ENCODE assay signal across 13 cellular contexts in the genomic region with DNA sequence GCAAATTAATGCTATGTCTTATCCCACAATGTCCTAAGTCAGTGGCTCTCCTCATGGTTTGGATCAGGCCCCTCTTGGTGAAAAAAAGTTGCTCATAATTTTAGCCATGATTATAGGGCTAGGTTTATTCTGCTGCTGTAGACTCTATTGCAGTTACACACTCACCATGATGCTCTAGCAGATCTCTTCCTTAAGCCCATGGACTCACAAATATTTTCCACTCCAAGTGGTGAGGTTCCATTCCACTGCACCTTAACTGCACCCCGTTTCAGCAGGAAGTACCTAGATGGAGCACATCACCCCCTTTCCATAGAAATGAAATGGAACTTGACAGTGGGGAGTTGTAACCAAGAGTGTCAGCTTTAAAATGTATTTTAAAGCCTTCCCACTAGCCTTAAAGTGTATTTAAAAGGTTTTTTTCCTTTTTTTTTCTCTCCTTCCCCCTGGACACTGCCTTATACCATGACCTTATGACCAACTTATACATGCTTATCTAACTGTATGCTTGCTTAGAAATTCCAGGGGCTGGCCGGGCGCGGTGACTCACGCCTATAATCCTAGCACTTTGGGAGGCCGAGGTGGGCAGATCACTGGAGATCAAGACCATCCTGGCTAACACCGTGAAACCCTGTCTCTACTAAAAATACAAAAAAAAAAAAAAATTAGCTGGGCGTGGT.
"Had no signal": no experiment of that assay in that cellular context is flagged by ENCODE, and none has a peak within 500 bp of the region (broad histone marks: within the 10 kb centered on the region; RNA-seq: fewer than 3 reads in every experiment).

No MANE protein-coding gene starts in this region.

- H3K36me3 ChIP-seq: esophagus muscularis mucosa, ovary, thyroid gland, vagina had no signal

- DNase-seq: activated CD4-positive, alpha-beta T cell treated with anti-CD3 and anti-CD28 coated beads, Interleukin-2, amount 50 U/mL, for 4 hours; activated CD4-positive, CD25-positive, alpha-beta regulatory T cell treated with anti-CD3 and anti-CD28 coated beads, Interleukin-2, amount 50 U/mL, for 72 hours; activated gamma-delta T cell treated with Interleukin-2 at 50 U/mL for 16 hours; activated naive CD8-positive, alpha-beta T cell treated with anti-CD3 and anti-CD28 coated beads, Interleukin-2, amount 10 ng/mL, durations not matched to agents 7 days and 5 days; activated T-cell treated with anti-CD3 and anti-CD28 coated beads, Interleukin-2, amount 50 U/mL, for 4 hours; aorta; left ventricle myocardium superior; ovary; stimulated activated CD4-positive, alpha-beta T cell treated with anti-CD3 and anti-CD28 coated beads, Interleukin-4, amount 100 ng/mL, for 4 hours; thyroid gland had no signal

- H3K9me3 ChIP-seq: esophagus muscularis mucosa, ovary, thyroid gland, vagina had no signal

- H3K27me3 ChIP-seq: esophagus muscularis mucosa, foreskin keratinocyte, ovary, thyroid gland, vagina had no signal

- H3K27ac ChIP-seq: esophagus muscularis mucosa, foreskin keratinocyte, ovary, thyroid gland, vagina had no signal

- H3K4me1 ChIP-seq: esophagus muscularis mucosa, vagina had no signal

- H3K4me3 ChIP-seq: esophagus muscularis mucosa, ovary, thyroid gland, vagina had no signal
